ENCODE assay signal across 18 cellular contexts in genomic region chr13:107644136-107644535, GRCh38.
A peak's percentile ranks its signal among the peaks of the same experiment; 100 is the strongest.
DNase-seq lines count a peak whose midpoint lies in the region; ATAC-seq and TF ChIP-seq lines count a peak whose summit lies in the region.
"Had no signal": no experiment of that assay in that cellular context is flagged by ENCODE, and none has a peak within 500 bp of the region (broad histone marks: within the 10 kb centered on the region; RNA-seq: fewer than 3 reads in every experiment).

No MANE protein-coding gene starts in this region.

- ATAC-seq in omental fat pad (ENCODE audit: low FRiP score): no peak
- ATAC-seq: GM12878, HepG2 had no signal

- peak in 2 of 3 experiments; percentile 25 to 62 for DNase-seq in NCI-H1417 (lab: John Stamatoyannopoulos, UW)
- no peak for DNase-seq in NCI-H1417 treated with DMSO at 0.1 percent for 48 hours (lab: John Stamatoyannopoulos, UW)
- peak; percentile 35 for DNase-seq in NCI-H2081 treated with DMSO at 0.1 percent for 48 hours (lab: John Stamatoyannopoulos, UW)
- peak; percentile 42 for DNase-seq in NCI-H774 (lab: John Stamatoyannopoulos, UW)
- no peak for DNase-seq in omental fat pad (ENCODE audit: low spot score)
- DNase-seq in SW 1271 (lab: John Stamatoyannopoulos, UW): no peak
- DNase-seq in superior temporal gyrus (ENCODE audit: extremely low spot score): no peak
- DNase-seq: 8988T, ACHN, Calu3, GDM1, GM23248, H9, Karpas-422, NCI-H1105, NCI-H526 treated with DMSO at 0.1 percent for 48 hours had no signal

- TF ChIP-seq CTCF in omental fat pad (IDR thresholded peaks at IDR 0.05): no peak

Comparison
In these comparisons a context has a peak if more than half of its experiments do, and no peak if none do; other contexts are left out.
1. DNase-seq: peak in NCI-H1417 (2 of 3), NCI-H2081 treated with DMSO at 0.1 percent for 48 hours (single experiment) and NCI-H774 (single experiment); none in NCI-H1417 treated with DMSO at 0.1 percent for 48 hours (single experiment), omental fat pad (single experiment), SW 1271 (0 of 2) and superior temporal gyrus (single experiment).